Comparison of ENCODE assay signal across 8 cellular contexts in the genomic region with DNA sequence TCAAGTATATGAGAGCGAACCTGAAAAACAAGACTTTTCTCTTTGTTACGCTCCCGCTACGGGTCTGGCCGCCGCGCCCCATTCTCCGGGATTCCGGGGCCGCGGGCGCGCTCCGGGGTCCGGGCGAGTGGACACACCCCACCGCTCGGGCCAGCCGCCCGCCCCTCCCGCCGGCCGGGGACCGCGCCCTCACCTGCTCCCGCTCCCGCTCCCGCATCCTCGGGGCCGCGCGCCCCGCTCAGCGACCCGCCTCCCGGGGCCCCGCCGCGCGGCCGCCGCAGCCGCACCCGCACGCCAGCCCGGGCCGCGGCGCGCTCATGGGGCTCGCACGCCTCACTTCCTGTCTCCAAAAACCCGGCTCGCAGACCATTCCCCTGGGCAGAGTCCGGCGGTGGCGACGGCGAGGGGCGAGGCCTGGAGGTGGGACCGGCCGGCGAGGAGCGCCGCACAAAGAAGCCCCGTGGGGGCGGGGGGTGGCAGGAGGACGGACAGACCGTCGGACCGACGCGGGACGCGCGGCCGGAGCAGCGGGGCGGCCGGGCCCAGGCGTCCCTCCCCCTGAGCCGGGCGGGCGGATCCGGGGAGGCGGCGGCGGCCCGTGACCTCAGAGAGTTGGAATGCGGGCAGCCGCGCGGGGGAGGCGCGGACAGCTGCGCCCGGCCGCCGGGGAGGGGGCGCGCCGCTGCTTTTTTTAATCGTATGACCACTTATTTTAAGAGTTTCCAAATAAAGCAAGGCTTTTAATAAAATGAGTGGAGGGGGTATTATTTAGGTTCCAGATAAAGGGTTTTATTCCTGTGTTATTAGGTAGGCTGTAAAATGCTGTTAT. TPM values are rescaled to one million over a fixed set of nuclear protein-coding genes. Genes with fewer than 3 reads are reported as not detected.
DNase-seq lines count a peak whose midpoint lies in the region; ATAC-seq and TF ChIP-seq lines count a peak whose summit lies in the region.

A gene (minus strand): TSS at position 550 of the 829 bp plus-strand sequence. CDS start 4,590 bp downstream, outside the sequence.

- TF ChIP-seq CTCF in WI38 (IDR thresholded peaks at IDR 0.05; ENCODE audit: low read depth, low read length) = no peak

- H3K4me3 ChIP-seq in WI38 (ENCODE audit: low read depth, low read length) = peak within 1 kb of the TSS; percentile 91
- H3K4me3 ChIP-seq in esophagus (ENCODE audit: low read depth in 1 of 2, low read length in 2 of 2) = peak within 1 kb of the TSS; percentile 79 to 80
- peak within 1 kb of the TSS; percentile 49 for H3K4me3 ChIP-seq in thymus (ENCODE audit: low read length)

- peaks cover 0 to 2% of the 10 kb centered on the region in 2 donors for H3K4me1 ChIP-seq in esophagus (ENCODE audit: control insufficient read depth in 2 of 2, insufficient read depth in 2 of 2, low read length in 1 of 2)
- peaks cover 5% of the 10 kb centered on the region for H3K4me1 ChIP-seq in thymus (ENCODE audit: control insufficient read depth, insufficient read depth, low read length)

- DNase-seq in activated T-cell treated with anti-CD3 and anti-CD28 coated beads, Interleukin-2, amount 50 U/mL, for 1 hour = peak; percentile 31
- DNase-seq in activated T-cell treated with anti-CD3 and anti-CD28 coated beads for 4 hours (no peak), mesenteric fat pad (ENCODE audit: low spot score) (peak; percentile 94), NCI-H1092 treated with DMSO at 0.1 percent for 48 hours (lab: John Stamatoyannopoulos, UW) (no peak)

- ATAC-seq in HG03460 (IDR thresholded peaks at IDR 0.05; ENCODE audit: unreplicated experiment) = peak; percentile 42

- H3K27ac ChIP-seq in esophagus (ENCODE audit: low read depth in 2 of 2, low read length in 1 of 2) (peak within 1 kb of the TSS; percentile 87 to 96), thymus (ENCODE audit: low read depth) (peak within 1 kb of the TSS; percentile 52)

- no peaks in the 10 kb centered on the region for H3K36me3 ChIP-seq in esophagus (ENCODE audit: control insufficient read depth in 2 of 2, insufficient read depth in 2 of 2, low read length in 1 of 2)
- no peaks in the 10 kb centered on the region for H3K36me3 ChIP-seq in thymus (ENCODE audit: control insufficient read depth, insufficient read depth)

- WGBS in esophagus, 2 donors = 0 to 1% methylated on average over 101 to 103 of the region's 103 CpGs
- 1% methylated on average over 103 of the region's 103 CpGs for WGBS in thymus

- H3K27me3 ChIP-seq in esophagus (ENCODE audit: control insufficient read depth in 1 of 2, insufficient read depth in 2 of 2, low read length in 2 of 2) = no peaks in the 10 kb centered on the region
- peaks cover 49% of the 10 kb centered on the region for H3K27me3 ChIP-seq in thymus (ENCODE audit: control insufficient read depth, insufficient read depth)

- H3K9me3 ChIP-seq in esophagus (ENCODE audit: control insufficient read depth in 2 of 2, insufficient read depth in 1 of 2, low read depth in 1 of 2, low read length in 1 of 2) = no peaks in the 10 kb centered on the region
- H3K9me3 ChIP-seq in thymus (ENCODE audit: control insufficient read depth) = peaks cover 3% of the 10 kb centered on the region

RNA-seq across cellular contexts. Expression of the gene that starts here (rescaled TPM):
- polyA plus RNA-seq in esophagus = 1 to 10 TPM; 4.4 to 4.7 TPM
- total RNA-seq in mesenteric fat pad = 27.7 TPM
- 3.5 TPM for polyA plus RNA-seq in thymus

Comparison
In these comparisons a context has a peak if more than half of its experiments do, and no peak if none do; other contexts are left out.
1. DNase-seq: peak in activated T-cell treated with anti-CD3 and anti-CD28 coated beads, Interleukin-2, amount 50 U/mL, for 1 hour (single experiment) and mesenteric fat pad (single experiment); none in activated T-cell treated with anti-CD3 and anti-CD28 coated beads for 4 hours (single experiment) and NCI-H1092 treated with DMSO at 0.1 percent for 48 hours (single experiment).
2. Peak in every context shown above with its lines, with median percentiles within 50 percentile points of each other: H3K4me3 ChIP-seq.